In the genomic region with DNA sequence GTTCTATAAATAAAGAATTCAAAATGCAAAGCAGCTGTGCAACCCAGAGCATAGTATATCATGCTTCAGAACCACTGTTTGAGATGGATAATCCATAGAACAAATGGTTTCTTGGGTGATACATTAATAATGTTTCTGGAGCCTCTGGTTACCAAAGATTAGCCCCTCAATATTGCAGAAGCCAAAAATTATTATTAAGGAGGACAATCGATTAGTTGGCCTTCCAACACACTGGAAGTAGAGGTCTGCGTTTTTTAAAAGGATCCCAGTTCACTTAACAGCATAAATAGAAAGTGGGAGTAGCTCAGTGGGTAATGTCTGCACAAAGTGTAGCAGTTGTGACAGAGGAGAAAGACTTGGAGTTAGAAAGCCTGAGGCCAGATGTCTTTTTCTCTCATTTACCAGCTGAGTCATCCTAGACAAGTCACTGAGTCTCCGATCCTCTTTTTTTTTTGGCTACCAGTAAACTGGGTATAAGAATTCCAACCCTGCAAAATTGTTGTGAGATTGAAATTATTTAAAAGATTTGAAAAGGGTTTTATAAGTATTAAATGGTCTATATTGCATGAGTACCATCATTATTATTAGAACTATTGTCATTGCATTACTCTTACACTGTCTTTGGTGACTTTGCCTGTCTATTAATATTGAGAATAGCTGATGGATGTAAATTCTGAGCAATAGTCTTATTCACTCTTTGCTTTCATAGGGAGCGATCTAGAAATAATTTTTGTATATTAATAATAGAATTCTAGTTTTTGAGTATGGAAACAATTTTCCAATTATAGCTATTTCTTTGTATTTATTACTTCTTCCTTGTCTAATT, we compare ENCODE assay signal across 8 cellular contexts.
DNase-seq lines count a peak whose midpoint lies in the region; ATAC-seq and TF ChIP-seq lines count a peak whose summit lies in the region.

No MANE protein-coding gene starts in this region.

- H3K4me3 ChIP-seq in fibroblast of pulmonary artery (replicated peaks; ENCODE audit: low read depth, low read length) (no peak overlapping the region), thoracic aorta (peak overlapping the region; percentile 28)

- H3K27me3 ChIP-seq in thoracic aorta (replicated peaks; ENCODE audit: insufficient read depth) = no peaks in the 10 kb centered on the region

- H3K4me1 ChIP-seq in thoracic aorta (ENCODE audit: control insufficient read depth in 1 of 2, low read depth in 2 of 2) = peaks cover 35 to 65% of the 10 kb centered on the region in 2 donors

- peak overlapping the region in 1 of 2 donors; percentile 50 for H3K27ac ChIP-seq in thoracic aorta

- no peaks in the 10 kb centered on the region for H3K36me3 ChIP-seq in thoracic aorta

- no peaks in the 10 kb centered on the region for H3K9me3 ChIP-seq in thoracic aorta

- ATAC-seq in GM18858 (IDR thresholded peaks at IDR 0.05; ENCODE audit: unreplicated experiment) (peak; percentile 84), HG02763 (IDR thresholded peaks at IDR 0.05; ENCODE audit: unreplicated experiment) (peak; percentile 81), thoracic aorta (ENCODE audit: insufficient number of reproducible peaks, low FRiP score, low read depth) (no peak)

- TF ChIP-seq CTCF in fibroblast of pulmonary artery (IDR thresholded peaks at IDR 0.05; ENCODE audit: low read length, missing control alignments) (no peak), thoracic aorta (IDR thresholded peaks at IDR 0.05) (no peak)

- peak; percentile 56 for DNase-seq in NOMO-1 treated with DMSO at 0.1 percent for 48 hours (lab: John Stamatoyannopoulos, UW; ENCODE audit: unreplicated experiment)
- peak; percentile 78 for DNase-seq in fibroblast of pulmonary artery (ENCODE audit: low read depth)
- no peak for DNase-seq in thoracic aorta (ENCODE audit: low spot score)
- DNase-seq in RPMI8226 = no peak
- no peak for DNase-seq in NCI-H2107 (lab: John Stamatoyannopoulos, UW)
- no peak for DNase-seq in middle frontal gyrus (ENCODE audit: extremely low spot score, low spot score)

Comparison
In these comparisons a context has a peak if more than half of its experiments do, and no peak if none do; other contexts are left out.
1. DNase-seq: peak in NOMO-1 treated with DMSO at 0.1 percent for 48 hours (single experiment) and fibroblast of pulmonary artery (single experiment); none in thoracic aorta (single experiment), RPMI8226 (single experiment), NCI-H2107 (single experiment) and middle frontal gyrus (single experiment).